In the genomic region with DNA sequence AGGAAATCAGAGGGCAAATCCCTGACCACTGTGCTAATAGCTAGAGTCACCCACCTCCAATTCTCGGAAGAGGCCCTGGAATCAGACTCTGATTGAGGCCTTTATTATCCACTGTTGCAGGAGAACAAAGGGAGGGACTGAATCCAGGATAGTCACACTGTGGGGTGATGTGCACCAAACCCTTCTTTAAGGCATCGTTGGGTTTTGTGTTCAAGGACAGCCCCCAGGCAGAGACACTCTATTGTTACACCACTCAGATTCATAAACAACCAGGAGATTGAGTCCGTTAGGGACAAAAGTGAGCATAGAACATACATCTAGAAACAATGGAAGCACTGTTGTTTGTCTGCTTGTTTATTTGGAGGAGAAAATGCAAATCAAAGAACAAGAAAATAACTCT, we compare ENCODE assay signal across 22 cellular contexts.
"Had no signal": no experiment of that assay in that cellular context is flagged by ENCODE, and none has a peak within 500 bp of the region (broad histone marks: within the 10 kb centered on the region; RNA-seq: fewer than 3 reads in every experiment).

No MANE protein-coding gene starts in this region.

- H2AFZ ChIP-seq: parathyroid adenoma had no signal

- H3K36me3 ChIP-seq: brain microvascular endothelial cell, esophagus muscularis mucosa, left ventricle myocardium inferior, transverse colon, uterus had no signal

- H3K27ac ChIP-seq: brain microvascular endothelial cell, esophagus muscularis mucosa, left ventricle myocardium inferior, parathyroid adenoma, SK-N-MC, transverse colon, uterus had no signal

- H3K9me3 ChIP-seq: esophagus muscularis mucosa, left ventricle myocardium inferior, transverse colon, uterus had no signal

- H3K79me2 ChIP-seq: parathyroid adenoma had no signal

- H3K4me3 ChIP-seq: esophagus muscularis mucosa, left ventricle myocardium inferior, SK-N-MC, transverse colon, uterus had no signal

- H3K4me1 ChIP-seq: esophagus muscularis mucosa, left ventricle myocardium inferior, parathyroid adenoma, transverse colon, uterus had no signal

- H3K27me3 ChIP-seq: brain microvascular endothelial cell, esophagus muscularis mucosa, transverse colon, uterus had no signal

- DNase-seq: activated B cell treated with CpG ODN at 0.5 μM for 24 hours; activated CD4-positive, alpha-beta memory T cell treated with anti-CD3 and anti-CD28 coated beads, Interleukin-2, amount 10 ng/mL, durations not matched to agents 7 days and 5 days; activated CD4-positive, alpha-beta T cell treated with anti-CD3 and anti-CD28 coated beads for 4 hours; activated CD8-positive, alpha-beta memory T cell treated with anti-CD3 and anti-CD28 coated beads, Interleukin-2, amount 10 ng/mL, durations not matched to agents 7 days and 5 days; activated naive CD4-positive, alpha-beta T cell; activated naive CD8-positive, alpha-beta T cell treated with anti-CD3 and anti-CD28 coated beads for 36 hours; amniotic stem cell; brain microvascular endothelial cell; cerebellar nuclear complex; effector memory CD4-positive, alpha-beta T cell; left ventricle myocardium inferior; mammary epithelial cell; naive thymus-derived CD4-positive, alpha-beta T cell; stimulated activated CD4-positive, alpha-beta T cell treated with anti-CD3 and anti-CD28 coated beads, Interleukin-12 subunit alpha, Interleukin-12 subunit beta, amount 100 ng/mL, for 4 hours; stimulated activated CD4-positive, alpha-beta T cell treated with anti-CD3 and anti-CD28 coated beads, Interleukin-1b, Interleukin-23, amount 100 ng/mL, for 48 hours; stimulated activated naive CD4-positive, alpha-beta T cell treated with Interleukin-2 at 50 U/mL for 16 hours; T-cell; transverse colon; uterus had no signal
